In genomic region chr5:91177085-91177484, GRCh38 we compare ENCODE assay signal across 25 cellular contexts.
"Had no signal": no experiment of that assay in that cellular context is flagged by ENCODE, and none has a peak within 500 bp of the region (broad histone marks: within the 10 kb centered on the region; RNA-seq: fewer than 3 reads in every experiment).

No MANE protein-coding gene starts in this region.

- H3K4me1 ChIP-seq: adrenal gland, upper lobe of right lung had no signal

- H3K27ac ChIP-seq: adrenal gland, ascending aorta, epithelial cell of prostate, left lung, upper lobe of right lung, VCaP had no signal

- H3K36me3 ChIP-seq: adrenal gland, ascending aorta, brain microvascular endothelial cell, left lung, sigmoid colon, upper lobe of right lung had no signal

- H3K27me3 ChIP-seq: adrenal gland, ascending aorta, brain microvascular endothelial cell, left lung, sigmoid colon, upper lobe of right lung had no signal

- H3K4me1 Mint-ChIP-seq: activated CD4-positive, alpha-beta T cell treated with anti-CD3 and anti-CD28 coated beads, Interleukin-2, amount 10 ng/mL, durations not matched to agents 7 days and 5 days; T-cell had no signal

- H3K4me3 Mint-ChIP-seq: activated CD4-positive, alpha-beta T cell treated with anti-CD3 and anti-CD28 coated beads, Interleukin-2, amount 10 ng/mL, durations not matched to agents 7 days and 5 days; activated CD8-positive, alpha-beta T cell treated with anti-CD3 and anti-CD28 coated beads, Interleukin-2, amount 10 ng/mL, durations not matched to agents 7 days and 5 days; activated naive CD8-positive, alpha-beta T cell; endodermal cell; mesothelial cell of epicardium; naive thymus-derived CD8-positive, alpha-beta T cell; stimulated activated naive B cell treated with anti-CD40 and anti-IgM and Interleukin-4, amounts not matched to agents 10 μg/mL and 1 μg/mL and 100 μg/mL, for 72 hours; T-cell; T-helper 2 cell treated with Interferon-gamma antibody and Interleukin-4, amounts not matched to agents 5 μg/mL and 100 μg/mL, for 36 hours had no signal

- H3K27ac Mint-ChIP-seq: activated CD4-positive, alpha-beta T cell treated with anti-CD3 and anti-CD28 coated beads, Interleukin-2, amount 10 ng/mL, durations not matched to agents 7 days and 5 days; activated CD8-positive, alpha-beta T cell treated with anti-CD3 and anti-CD28 coated beads, Interleukin-2, amount 10 ng/mL, durations not matched to agents 7 days and 5 days; activated naive CD8-positive, alpha-beta T cell; activated T-helper 2 cell treated with anti-CD3 and anti-CD28 coated beads, Interferon-gamma antibody, Interleukin-2, Interleukin-4, amounts not matched to agents 10 μg/mL and 5 μg/mL and 100 μg/mL, durations not matched to agents 14 hours and 24 hours and 36 hours; stimulated activated naive B cell treated with anti-CD40 and anti-IgM and Interleukin-4, amounts not matched to agents 10 μg/mL and 1 μg/mL and 100 μg/mL, for 72 hours; T-cell; T-helper 2 cell treated with Interferon-gamma antibody and Interleukin-4, amounts not matched to agents 5 μg/mL and 100 μg/mL, for 36 hours had no signal

- DNase-seq: activated CD4-positive, alpha-beta T cell treated with anti-CD3 and anti-CD28 coated beads, Interleukin-2, amount 10 ng/mL, durations not matched to agents 7 days and 5 days; activated CD4-positive, CD25-positive, alpha-beta regulatory T cell treated with anti-CD3 and anti-CD28 coated beads, Interleukin-2, amount 50 U/mL, for 72 hours; activated CD8-positive, alpha-beta T cell treated with anti-CD3 and anti-CD28 coated beads, Interleukin-2, amount 10 ng/mL, durations not matched to agents 7 days and 5 days; activated naive CD4-positive, alpha-beta T cell; adrenal gland; brain microvascular endothelial cell; cortex of kidney; endodermal cell; immature natural killer cell; left lung; naive thymus-derived CD8-positive, alpha-beta T cell; sigmoid colon; stimulated activated CD4-positive, alpha-beta T cell treated with anti-CD3 and anti-CD28 coated beads, Interleukin-2, amount 100 ng/mL, for 48 hours; stimulated activated CD8-positive, alpha-beta memory T cell treated with anti-CD3 and anti-CD28 coated beads, Interleukin-4, amount 100 ng/mL, for 48 hours; stimulated activated naive B cell treated with anti-CD40 and anti-IgM and Interleukin-4, amounts not matched to agents 10 μg/mL and 1 μg/mL and 100 μg/mL, for 72 hours; T-cell; upper lobe of right lung had no signal

- H3K4me3 ChIP-seq: adrenal gland, ascending aorta, left lung, lung, sigmoid colon, upper lobe of right lung had no signal

- ATAC-seq: activated CD8-positive, alpha-beta T cell treated with anti-CD3 and anti-CD28 coated beads, Interleukin-2, amount 10 ng/mL, durations not matched to agents 7 days and 5 days; naive thymus-derived CD8-positive, alpha-beta T cell; stimulated activated naive B cell treated with anti-CD40 and anti-IgM and Interleukin-4, amounts not matched to agents 10 μg/mL and 1 μg/mL and 100 μg/mL, for 72 hours; T-cell; upper lobe of right lung had no signal

- H3K9me3 Mint-ChIP-seq: activated CD4-positive, alpha-beta T cell treated with anti-CD3 and anti-CD28 coated beads, Interleukin-2, amount 10 ng/mL, durations not matched to agents 7 days and 5 days; activated T-helper 2 cell treated with anti-CD3 and anti-CD28 coated beads, Interferon-gamma antibody, Interleukin-2, Interleukin-4, amounts not matched to agents 10 μg/mL and 5 μg/mL and 100 μg/mL, durations not matched to agents 14 hours and 24 hours and 36 hours; endodermal cell; naive thymus-derived CD8-positive, alpha-beta T cell; T-cell; T-helper 2 cell treated with Interferon-gamma antibody and Interleukin-4, amounts not matched to agents 5 μg/mL and 100 μg/mL, for 36 hours had no signal

- H3K27me3 Mint-ChIP-seq: activated naive CD8-positive, alpha-beta T cell; T-cell had no signal

- H3K9me3 ChIP-seq: adrenal gland, ascending aorta, left lung, sigmoid colon, upper lobe of right lung had no signal
